In genomic region chrX:53239474-53239873, GRCh38 we compare ENCODE assay signal across 10 cellular contexts. TPM values are rescaled to one million over a fixed set of nuclear protein-coding genes. Genes with fewer than 3 reads are reported as not detected.
DNase-seq lines count a peak whose midpoint lies in the region; TF ChIP-seq lines count a peak whose summit lies in the region.
"Had no signal": no experiment of that assay in that cellular context is flagged by ENCODE, and none has a peak within 500 bp of the region (broad histone marks: within the 10 kb centered on the region; RNA-seq: fewer than 3 reads in every experiment).

No MANE protein-coding gene starts in this region.

- H3K4me1 ChIP-seq in OCI-LY7 (ENCODE audit: insufficient read depth, low read length, poor library complexity, severe bottlenecking): no peaks in the 10 kb centered on the region
- H3K4me1 ChIP-seq: adrenal gland had no signal

- H3K4me2 ChIP-seq in OCI-LY7 (ENCODE audit: low read length): no peak overlapping the region

- BruUV-seq in OCI-LY7 (replicated peaks; lab: Mats Ljungman, UMichigan): no TSS peak

- peak; percentile 0 for DNase-seq in NCI-H2171 treated with DMSO at 0.1 percent for 48 hours (lab: John Stamatoyannopoulos, UW)
- no peak for DNase-seq in NCI-H2171 (lab: John Stamatoyannopoulos, UW)
- peak; percentile 26 for DNase-seq in OCI-LY7 (ENCODE audit: low spot score)
- DNase-seq in activated naive CD8-positive, alpha-beta T cell treated with anti-CD3 and anti-CD28 coated beads for 36 hours: peak; percentile 50
- peak; percentile 25 to 34 for DNase-seq in stimulated activated CD4-positive, alpha-beta T cell treated with anti-CD3 and anti-CD28 coated beads, Interleukin-4, amount 100 ng/mL, for 4 hours
- no peak for DNase-seq in NCI-H1436 treated with DMSO at 0.1 percent for 48 hours (lab: John Stamatoyannopoulos, UW)
- no peak for DNase-seq in mesenteric fat pad (ENCODE audit: low spot score)
- DNase-seq in NCI-H2081 treated with DMSO at 0.1 percent for 48 hours (lab: John Stamatoyannopoulos, UW): no peak
- DNase-seq: NCI-H2029 had no signal

- intact Hi-C loops in OCI-LY7 (cut with micrococcal nuclease; ENCODE audit: unreplicated experiment): no loop called here

- no peaks in the 10 kb centered on the region for H3K27me3 Mint-ChIP-seq in activated naive CD8-positive, alpha-beta T cell treated with anti-CD3 and anti-CD28 coated beads for 36 hours

- H4K20me1 ChIP-seq in OCI-LY7 (ENCODE audit: insufficient read depth, low read length): no peaks in the 10 kb centered on the region

- no peak overlapping the region for H3K4me3 Mint-ChIP-seq in activated naive CD8-positive, alpha-beta T cell treated with anti-CD3 and anti-CD28 coated beads for 36 hours

- H3K9me2 ChIP-seq in OCI-LY7 (ENCODE audit: insufficient read depth, low read length): no peaks in the 10 kb centered on the region

- no peaks in the 10 kb centered on the region for H3K79me2 ChIP-seq in OCI-LY7 (ENCODE audit: insufficient read depth, low read depth, low read length)

- no peaks in the 10 kb centered on the region for H3K9me3 ChIP-seq in OCI-LY7 (ENCODE audit: low read length)
- H3K9me3 ChIP-seq: adrenal gland had no signal

- H3K9me3 Mint-ChIP-seq in activated naive CD8-positive, alpha-beta T cell treated with anti-CD3 and anti-CD28 coated beads for 36 hours: no peaks in the 10 kb centered on the region

- CTCF ChIA-PET in OCI-LY7 (lab: Charles Lee; ENCODE audit: unreplicated experiment): no interaction called here

- peak; percentile 66 for TF ChIP-seq CTCF in OCI-LY7 (conservative IDR thresholded peaks at IDR 0.05; ENCODE audit: low read length)

- no peak overlapping the region; the same call in 1 of the 2 replicates for H2AFZ ChIP-seq in OCI-LY7 (ENCODE audit: low read length)

- no peak overlapping the region for H3K27ac ChIP-seq in OCI-LY7 (ENCODE audit: low read depth, low read length, poor library complexity, severe bottlenecking)
- H3K27ac ChIP-seq: adrenal gland had no signal

- peaks cover 8% of the 10 kb centered on the region for H3K4me1 Mint-ChIP-seq in activated naive CD8-positive, alpha-beta T cell treated with anti-CD3 and anti-CD28 coated beads for 36 hours

- H3K4me3 ChIP-seq in OCI-LY7 (ENCODE audit: low read depth, low read length, poor library complexity, severe bottlenecking): no peak overlapping the region
- H3K4me3 ChIP-seq: adrenal gland had no signal

- POLR2A ChIA-PET in OCI-LY7 (lab: Charles Lee): interaction anchor here (0.6 kb wide), 1 partner anchor 10 kb away, joined by 3 read pairs; no protein-coding TSS in a partner anchor

- H3K36me3 Mint-ChIP-seq in activated naive CD8-positive, alpha-beta T cell treated with anti-CD3 and anti-CD28 coated beads for 36 hours: no peaks in the 10 kb centered on the region

- peak overlapping the region; percentile 65 for H3K27ac Mint-ChIP-seq in activated naive CD8-positive, alpha-beta T cell treated with anti-CD3 and anti-CD28 coated beads for 36 hours

- H3K36me3 ChIP-seq in OCI-LY7 (ENCODE audit: insufficient read depth, low read length): no peaks in the 10 kb centered on the region

RNA-seq across cellular contexts. Expression of gene KDM5C, which starts 14.5 kb away (rescaled TPM):
- total RNA-seq in OCI-LY7 (2014; rRNA removed; shearing (Covaris generic)): 54.8 and 58.9 TPM in 2 replicates
- total RNA-seq in OCI-LY7 (2022) (88.0 and 90.5 TPM in 2 replicates), mesenteric fat pad (77.6 TPM)
- 10 to 100 TPM; 78.1 to 78.4 TPM for total RNA-seq in activated naive CD8-positive, alpha-beta T cell treated with anti-CD3 and anti-CD28 coated beads for 36 hours

RNA-seq across cellular contexts. Expression of gene IQSEC2, which starts 41.9 kb away (rescaled TPM):
- not detected in 2 replicates for total RNA-seq in OCI-LY7 (2014; rRNA removed; shearing (Covaris generic))
- total RNA-seq in OCI-LY7 (2022) (not detected in 2 replicates), mesenteric fat pad (15.4 TPM)
- under 1 TPM; 0.20 to 0.21 TPM for total RNA-seq in activated naive CD8-positive, alpha-beta T cell treated with anti-CD3 and anti-CD28 coated beads for 36 hours

Comparison
In these comparisons a context has a peak if more than half of its experiments do, and no peak if none do; other contexts are left out.
1. DNase-seq: peak in NCI-H2171 treated with DMSO at 0.1 percent for 48 hours (single experiment), OCI-LY7 (single experiment), activated naive CD8-positive, alpha-beta T cell treated with anti-CD3 and anti-CD28 coated beads for 36 hours (single experiment) and stimulated activated CD4-positive, alpha-beta T cell treated with anti-CD3 and anti-CD28 coated beads, Interleukin-4, amount 100 ng/mL, for 4 hours (2 of 2); none in NCI-H2171 (single experiment), NCI-H1436 treated with DMSO at 0.1 percent for 48 hours (single experiment), mesenteric fat pad (single experiment) and NCI-H2081 treated with DMSO at 0.1 percent for 48 hours (single experiment).
2. RNA of gene IQSEC2, which starts 41.9 kb away (total RNA-seq): 15.4 TPM in mesenteric fat pad (single experiment); 0.20 to 0.21 TPM in activated naive CD8-positive, alpha-beta T cell treated with anti-CD3 and anti-CD28 coated beads for 36 hours and not detected in OCI-LY7; every median in the first group is over 10 times any median in the second.